In the genomic region with DNA sequence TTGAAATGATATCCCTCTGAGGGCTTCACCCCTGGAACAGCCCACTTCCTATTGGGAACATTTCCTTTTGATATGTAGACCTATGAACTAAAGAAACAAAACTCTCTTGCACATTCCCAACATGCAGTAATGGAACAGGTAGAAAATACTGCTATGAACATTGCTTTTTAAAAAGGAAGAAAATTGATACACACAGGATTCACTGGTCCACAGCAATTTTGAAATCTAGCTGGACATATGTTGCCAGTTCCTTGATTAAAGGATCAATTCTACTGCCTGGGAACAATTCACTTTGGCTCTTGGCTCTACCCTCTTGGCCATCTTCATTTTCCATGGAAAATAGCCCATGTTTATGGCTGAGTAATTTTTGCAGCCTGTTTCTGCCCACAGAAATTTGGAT, we compare ENCODE assay signal across 7 cellular contexts.
"Had no signal": no experiment of that assay in that cellular context is flagged by ENCODE, and none has a peak within 500 bp of the region (broad histone marks: within the 10 kb centered on the region; RNA-seq: fewer than 3 reads in every experiment).

No MANE protein-coding gene starts in this region.

- H3K4me2 ChIP-seq: KMS-11 had no signal

- H3K27ac ChIP-seq: HL-60, KMS-11 had no signal

- ATAC-seq: HepG2 had no signal

- DNase-seq: IMR-90, KBM-7, KG1 had no signal

- H3K9ac ChIP-seq: KMS-11 had no signal

- FAIRE-seq: HepG2, HTR-8/SVneo had no signal
